14 cellular contexts compared by ENCODE assay signal in the genomic region with DNA sequence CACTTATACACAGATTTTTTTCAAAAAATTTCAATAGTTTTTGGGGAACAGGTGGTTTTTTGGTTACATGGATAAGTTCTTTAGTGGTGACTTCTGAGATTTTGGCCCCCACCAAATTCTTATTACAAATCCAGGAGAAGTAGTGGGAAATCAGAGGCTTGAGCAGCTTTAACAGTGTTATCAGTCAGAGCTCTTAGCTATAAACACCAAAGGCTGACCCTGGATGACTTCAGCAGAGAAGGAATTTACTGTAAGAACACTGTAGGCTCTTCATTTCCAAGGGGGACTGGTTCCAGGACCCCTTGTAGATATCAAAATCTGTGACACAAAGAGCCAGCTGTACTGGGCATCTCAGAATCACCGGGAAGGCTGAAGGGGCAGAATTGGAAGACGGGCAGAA.
"Had no signal": no experiment of that assay in that cellular context is flagged by ENCODE, and none has a peak within 500 bp of the region (broad histone marks: within the 10 kb centered on the region; RNA-seq: fewer than 3 reads in every experiment).

No MANE protein-coding gene starts in this region.

- H3K4me1 ChIP-seq: tibial artery had no signal

- ATAC-seq: left lobe of liver; natural killer cell; stimulated activated naive B cell treated with anti-CD40 and anti-IgM and Interleukin-4, amounts not matched to agents 10 μg/mL and 1 μg/mL and 100 μg/mL, for 72 hours had no signal

- DNase-seq: activated CD4-positive, alpha-beta T cell treated with anti-CD3 and anti-CD28 coated beads, Interleukin-2, amount 50 U/mL, for 1 hour; activated CD8-positive, alpha-beta memory T cell treated with anti-CD3 and anti-CD28 coated beads for 24 hours; activated naive CD4-positive, alpha-beta T cell; aorta; erythroblast; natural killer cell; retina; stimulated activated CD4-positive, alpha-beta T cell treated with anti-CD3 and anti-CD28 coated beads, Interleukin-2, amount 100 ng/mL, for 48 hours; stimulated activated naive B cell treated with anti-CD40 and anti-IgM and Interleukin-4, amounts not matched to agents 10 μg/mL and 1 μg/mL and 100 μg/mL, for 72 hours; tibial artery had no signal

- FAIRE-seq: bronchial epithelial cell, keratinocyte had no signal

- H3K36me3 ChIP-seq: uterus had no signal

- H3K9me3 ChIP-seq: tibial artery, uterus had no signal

- H3K27me3 ChIP-seq: tibial artery, uterus had no signal

- H3K27ac ChIP-seq: tibial artery had no signal

- H3K4me3 ChIP-seq: tibial artery, uterus had no signal
